Comparison of ENCODE assay signal across 1 cellular context in the genomic region with DNA sequence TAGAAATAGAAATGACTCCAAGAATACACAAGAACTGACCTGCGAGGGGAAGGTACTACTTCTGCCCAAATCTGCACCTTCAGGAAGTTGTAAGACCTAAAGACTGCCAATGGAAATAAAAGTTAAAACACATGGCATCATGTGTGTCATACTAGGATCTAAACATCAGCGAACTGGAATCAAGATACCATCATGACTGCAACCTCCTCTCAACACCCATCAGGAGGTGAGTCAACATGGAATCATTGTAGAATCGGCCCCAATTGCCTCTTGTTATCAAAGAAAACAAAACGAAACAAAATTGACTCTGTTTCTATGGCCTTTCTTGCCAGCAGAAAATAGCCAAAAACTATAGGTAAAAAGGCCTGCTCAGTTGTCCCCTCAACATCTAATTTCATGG.
TF ChIP-seq lines count a peak whose summit lies in the region.

No MANE protein-coding gene starts in this region.

TF ChIP-seq in H1, 55 proteins besides CTCF, POLR2A, EP300 and RAD21:
- TF ChIP-seq, protein P1, sequence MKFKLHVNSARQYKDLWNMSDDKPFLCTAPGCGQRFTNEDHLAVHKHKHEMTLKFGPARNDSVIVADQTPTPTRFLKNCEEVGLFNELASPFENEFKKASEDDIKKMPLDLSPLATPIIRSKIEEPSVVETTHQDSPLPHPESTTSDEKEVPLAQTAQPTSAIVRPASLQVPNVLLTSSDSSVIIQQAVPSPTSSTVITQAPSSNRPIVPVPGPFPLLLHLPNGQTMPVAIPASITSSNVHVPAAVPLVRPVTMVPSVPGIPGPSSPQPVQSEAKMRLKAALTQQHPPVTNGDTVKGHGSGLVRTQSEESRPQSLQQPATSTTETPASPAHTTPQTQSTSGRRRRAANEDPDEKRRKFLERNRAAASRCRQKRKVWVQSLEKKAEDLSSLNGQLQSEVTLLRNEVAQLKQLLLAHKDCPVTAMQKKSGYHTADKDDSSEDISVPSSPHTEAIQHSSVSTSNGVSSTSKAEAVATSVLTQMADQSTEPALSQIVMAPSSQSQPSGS (IDR thresholded peaks at IDR 0.05; ENCODE audit: low read length): no peak
- TF ChIP-seq CHD2 (IDR thresholded peaks at IDR 0.05; ENCODE audit: low read length) (no peak), KDM4A (IDR thresholded peaks at IDR 0.05; ENCODE audit: low read depth, low read length, severe bottlenecking) (no peak)
